9 cellular contexts compared by ENCODE assay signal in genomic region chr13:93226623-93227279, GRCh38. TPM values are rescaled to one million over a fixed set of nuclear protein-coding genes. Genes with fewer than 3 reads are reported as not detected.
A peak's percentile ranks its signal among the peaks of the same experiment; 100 is the strongest.
DNase-seq lines count a peak whose midpoint lies in the region; ATAC-seq, FAIRE-seq and TF ChIP-seq lines count a peak whose summit lies in the region.
"Had no signal": no experiment of that assay in that cellular context is flagged by ENCODE, and none has a peak within 500 bp of the region (broad histone marks: within the 10 kb centered on the region; RNA-seq: fewer than 3 reads in every experiment).

GPC6 (plus strand) TSS chr13:93226807.

- H3K27ac ChIP-seq in mammary epithelial cell (ENCODE audit: insufficient read depth, low read depth, low read length) = peak within 1 kb of the TSS; percentile 46
- peak within 1 kb of the TSS; percentile 66 to 86 for H3K27ac ChIP-seq in kidney (ENCODE audit: low read depth in 2 of 2, low read length in 2 of 2)

- TF ChIP-seq POLR2A in H54 (IDR thresholded peaks at IDR 0.05; ENCODE audit: low read depth, low read length) = peak; percentile 32; the same call in 1 of the 2 replicates

- no peaks in the 10 kb centered on the region for H3K36me3 Mint-ChIP-seq in activated CD4-positive, alpha-beta T cell treated with anti-CD3 and anti-CD28 coated beads for 36 hours (ENCODE audit: low read depth)

- H3K4me1 ChIP-seq in mammary epithelial cell (ENCODE audit: insufficient read depth, low read length) = peaks cover 20% of the 10 kb centered on the region
- H3K4me1 ChIP-seq in kidney (ENCODE audit: control insufficient read depth in 1 of 2, insufficient read depth in 1 of 2, low read depth in 1 of 2, low read length in 2 of 2) = peaks cover 0 to 2% of the 10 kb centered on the region in 2 donors

- peak within 1 kb of the TSS; percentile 87 for H3K4me2 ChIP-seq in mammary epithelial cell (ENCODE audit: insufficient read depth, low read depth, low read length)

- BruUV-seq in mammary epithelial cell (replicated peaks; lab: Mats Ljungman, UMichigan) = no TSS peak

- no peaks in the 10 kb centered on the region for H3K27me3 ChIP-seq in mammary epithelial cell (ENCODE audit: insufficient read depth, low read length)

- H3K4me3 ChIP-seq in mammary epithelial cell (replicated peaks in 1 of 3; ENCODE audit: insufficient read depth in 1 of 3, low read depth in 2 of 3, low read length in 3 of 3) (peak within 1 kb of the TSS; percentile 45 to 92 (median 84)), kidney (ENCODE audit: low read length in 2 of 2) (peak within 1 kb of the TSS; percentile 64 to 89)

- CTCF ChIA-PET in mammary epithelial cell (lab: Charles Lee; ENCODE audit: low non-redundant PET) = no interaction called here
- CTCF ChIA-PET in activated CD4-positive, alpha-beta T cell treated with anti-CD3 and anti-CD28 coated beads for 36 hours (lab: Charles Lee) = no interaction called here

- DNase-seq in H54 (ENCODE audit: insufficient read length, low spot score) = peak; percentile 62
- DNase-seq in NCI-H345 treated with DMSO at 0.1 percent for 48 hours (lab: John Stamatoyannopoulos, UW; ENCODE audit: unreplicated experiment) = peak; percentile 90
- peak; percentile 93 for DNase-seq in mammary epithelial cell
- peak; percentile 57 for DNase-seq in kidney
- DNase-seq in NOMO-1 (lab: John Stamatoyannopoulos, UW; ENCODE audit: unreplicated experiment in 2 of 2) = no peak
- DNase-seq in activated CD4-positive, alpha-beta T cell treated with anti-CD3 and anti-CD28 coated beads for 36 hours = no peak

- no peaks in the 10 kb centered on the region for H3K9me3 Mint-ChIP-seq in activated CD4-positive, alpha-beta T cell treated with anti-CD3 and anti-CD28 coated beads for 36 hours (ENCODE audit: low read depth)

- H3K9ac ChIP-seq in mammary epithelial cell (ENCODE audit: insufficient read depth, low read length) = peak within 1 kb of the TSS; percentile 73
- H3K9ac ChIP-seq in kidney (ENCODE audit: low read length in 2 of 2) = peak within 1 kb of the TSS; percentile 66 to 69

- intact Hi-C loops in mammary epithelial cell (cut with micrococcal nuclease) = loop anchor here (1.0 to 10.0 kb wide), 13 partner anchors 56 to 1136 kb away; no protein-coding TSS in a partner anchor
- intact Hi-C loops in kidney (cut with DNase I) = no loop called here
- intact Hi-C loops in activated CD4-positive, alpha-beta T cell treated with anti-CD3 and anti-CD28 coated beads for 36 hours (cut with DNase I, micrococcal nuclease) = loop anchor here in 1 of 2 experiments (5.0 kb wide), 1 partner anchor 1481 kb away; no protein-coding TSS in a partner anchor

- no peaks in the 10 kb centered on the region for H4K20me1 ChIP-seq in mammary epithelial cell (ENCODE audit: insufficient read depth, low read length)

- H3K27ac Mint-ChIP-seq in activated CD4-positive, alpha-beta T cell treated with anti-CD3 and anti-CD28 coated beads for 36 hours = no peak within 1 kb of the TSS

- peaks cover 7% of the 10 kb centered on the region for H3K79me2 ChIP-seq in mammary epithelial cell (ENCODE audit: insufficient read depth, low read length)

- POLR2A ChIA-PET in activated CD4-positive, alpha-beta T cell treated with anti-CD3 and anti-CD28 coated beads for 36 hours (lab: Charles Lee) = interaction anchor here (0.6 kb wide), 1 partner anchor 75 kb away, joined by 3 read pairs; no protein-coding TSS in a partner anchor

- ATAC-seq in HG03135 (IDR thresholded peaks at IDR 0.05; ENCODE audit: unreplicated experiment) = no peak
- no peak for ATAC-seq in activated CD4-positive, alpha-beta T cell treated with anti-CD3 and anti-CD28 coated beads for 36 hours

- dilution Hi-C loops in mammary epithelial cell (cut with HindIII; ENCODE audit: low sequenced_read_pairs) = no loop called here

- no peak within 1 kb of the TSS for H3K4me3 Mint-ChIP-seq in activated CD4-positive, alpha-beta T cell treated with anti-CD3 and anti-CD28 coated beads for 36 hours

- peaks cover 1% of the 10 kb centered on the region for H3K4me1 Mint-ChIP-seq in activated CD4-positive, alpha-beta T cell treated with anti-CD3 and anti-CD28 coated beads for 36 hours

- in situ Hi-C loops in mammary epithelial cell (cut with MboI; ENCODE audit: low sequenced_read_pairs in 2 of 2) = loop anchor here in 1 of 2 donors (10.0 to 25.0 kb wide), 2 partner anchors 338 to 1111 kb away; no protein-coding TSS in a partner anchor

- peaks cover 38% of the 10 kb centered on the region for H3K27me3 Mint-ChIP-seq in activated CD4-positive, alpha-beta T cell treated with anti-CD3 and anti-CD28 coated beads for 36 hours

- peak within 1 kb of the TSS; percentile 84 for H2AFZ ChIP-seq in mammary epithelial cell (ENCODE audit: low read depth, low read length)

- TF ChIP-seq CTCF in mammary epithelial cell (conservative IDR thresholded peaks at IDR 0.05 in 1 of 2, IDR thresholded peaks at IDR 0.05 in 1 of 2; ENCODE audit: extremely low read depth in 1 of 2, insufficient read depth in 1 of 2, low read depth in 1 of 2, low read length in 2 of 2) (no peak), kidney (IDR thresholded peaks at IDR 0.05; ENCODE audit: borderline replicate concordance, extremely low read depth, insufficient read depth) (no peak), subcutaneous adipose tissue (IDR thresholded peaks at IDR 0.05; ENCODE audit: low read depth) (no peak)

- H3K36me3 ChIP-seq in mammary epithelial cell (ENCODE audit: insufficient read depth, low read length) (no peaks in the 10 kb centered on the region), kidney (ENCODE audit: control insufficient read depth in 1 of 2, insufficient read depth in 2 of 2, low read length in 2 of 2) (no peaks in the 10 kb centered on the region)

- peak; percentile 100 for FAIRE-seq in H54 (lab: Jason Lieb, UNC)
- no peak for FAIRE-seq in kidney (lab: Jason Lieb, UNC)

- no peaks in the 10 kb centered on the region for H3K9me3 ChIP-seq in mammary epithelial cell (replicated peaks; ENCODE audit: insufficient read depth, low read length)
- no peaks in the 10 kb centered on the region for H3K9me3 ChIP-seq in kidney (ENCODE audit: control insufficient read depth in 1 of 2, low read length in 2 of 2)

- under 1% methylated on average over 27 of the region's 31 CpGs for WGBS in mammary epithelial cell (ENCODE audit: low coverage, missing lambda C conversion rate)

RNA-seq across cellular contexts. Expression of gene GPC6, which starts in this region (rescaled TPM):
- total RNA-seq in mammary epithelial cell (10 to 100 TPM in 1 of 2 donors, 1 to 10 TPM in 1; 3.0 to 31.2 TPM), kidney (15.5 TPM), subcutaneous adipose tissue (10 to 100 TPM; 16.2 to 30.6 (median 26.9) TPM)
- polyA plus RNA-seq in mammary epithelial cell (3.4 TPM), kidney (ENCODE audit: insufficient read depth, low read depth, low replicate concordance) (6.2 TPM)
- 0.83 TPM for polyA minus RNA-seq in mammary epithelial cell
- total RNA-seq in activated CD4-positive, alpha-beta T cell treated with anti-CD3 and anti-CD28 coated beads for 36 hours = not detected
- total RNA-seq: T-helper 1 cell treated with Interleukin-12 subunit alpha and Interleukin-12 subunit beta and Interleukin-4 antibody, amounts not matched to agents 30 ng/mL and 1 ng/mL, for 36 hours had no signal

Comparison
In these comparisons a context has a peak if more than half of its experiments do, and no peak if none do; other contexts are left out.
1. RNA of gene GPC6 (total RNA-seq): 3.0 to 31.2 TPM in mammary epithelial cell, 16.2 to 30.6 TPM in subcutaneous adipose tissue and 15.5 TPM in kidney (single experiment); not detected in activated CD4-positive, alpha-beta T cell treated with anti-CD3 and anti-CD28 coated beads for 36 hours; every median in the first group is over 4 times any median in the second.
2. DNase-seq: peak in H54 (single experiment), NCI-H345 treated with DMSO at 0.1 percent for 48 hours (single experiment), mammary epithelial cell (single experiment) and kidney (single experiment); none in NOMO-1 (0 of 2) and activated CD4-positive, alpha-beta T cell treated with anti-CD3 and anti-CD28 coated beads for 36 hours (single experiment).